Comparison of ENCODE assay signal across 8 cellular contexts in the genomic region with DNA sequence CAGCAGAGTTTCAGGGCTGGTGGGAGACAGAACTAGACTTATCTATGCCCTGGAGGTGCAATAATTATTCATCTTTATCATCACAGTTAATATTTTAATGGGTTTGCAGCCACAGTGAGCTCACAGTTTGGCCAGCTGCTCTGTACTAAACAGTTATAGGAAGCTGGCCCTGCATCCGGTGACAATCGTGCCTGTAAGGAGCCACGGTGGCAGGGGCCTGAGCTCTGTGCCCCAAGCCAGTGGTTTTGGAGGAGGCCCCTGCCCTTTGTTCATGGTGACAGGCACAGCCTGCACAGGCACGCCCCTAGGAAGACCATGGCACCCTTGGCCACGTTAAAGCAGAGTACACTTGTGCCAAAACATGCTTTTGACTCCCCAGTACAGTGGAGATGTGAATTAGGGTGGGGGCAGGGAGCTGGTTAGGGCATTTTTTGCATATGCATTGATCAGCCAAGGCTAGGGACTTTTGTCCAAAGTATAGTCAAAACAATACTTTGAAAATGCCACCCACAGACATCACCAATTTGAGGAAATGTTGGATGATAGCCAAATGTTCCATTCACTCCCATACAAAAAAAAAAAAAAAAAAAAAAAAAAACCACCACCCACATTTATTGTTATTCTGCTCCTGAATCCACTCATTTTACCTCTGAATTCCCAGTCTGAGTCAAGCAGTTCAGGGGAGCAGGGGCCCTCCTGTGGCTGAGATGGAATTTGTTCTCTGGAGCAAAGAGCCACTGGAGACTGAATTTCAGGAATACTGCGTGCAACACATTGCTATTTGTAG. TPM values are rescaled to one million over a fixed set of nuclear protein-coding genes. Genes with fewer than 3 reads are reported as not detected.
A peak's percentile ranks its signal among the peaks of the same experiment; 100 is the strongest.
DNase-seq lines count a peak whose midpoint lies in the region; ATAC-seq and TF ChIP-seq lines count a peak whose summit lies in the region.

No MANE protein-coding gene starts in this region.

- H3K4me1 ChIP-seq in right cardiac atrium (ENCODE audit: control insufficient read depth, insufficient read depth, low read length): peaks cover 3% of the 10 kb centered on the region
- H3K4me1 ChIP-seq in thoracic aorta (ENCODE audit: control insufficient read depth in 1 of 2, low read depth in 2 of 2): peaks cover 13 to 28% of the 10 kb centered on the region in 2 donors

- H3K9me3 ChIP-seq in right cardiac atrium (ENCODE audit: control insufficient read depth, low read length): no peaks in the 10 kb centered on the region
- no peaks in the 10 kb centered on the region for H3K9me3 ChIP-seq in thoracic aorta

- H3K27me3 ChIP-seq in right cardiac atrium (ENCODE audit: control insufficient read depth, insufficient read depth) (no peaks in the 10 kb centered on the region), thoracic aorta (replicated peaks; ENCODE audit: insufficient read depth) (no peaks in the 10 kb centered on the region)

- H3K36me3 ChIP-seq in thoracic aorta: no peaks in the 10 kb centered on the region

- H3K36me3 Mint-ChIP-seq in activated naive CD8-positive, alpha-beta T cell treated with anti-CD3 and anti-CD28 coated beads for 36 hours: peaks cover 46% of the 10 kb centered on the region

- peak overlapping the region; percentile 46 for H3K27ac Mint-ChIP-seq in activated naive CD8-positive, alpha-beta T cell treated with anti-CD3 and anti-CD28 coated beads for 36 hours

- intact Hi-C loops in right cardiac atrium (cut with DNase I): loop anchor here in 1 of 4 donors (10.0 kb wide), 2 partner anchors 142 to 222 kb away; no protein-coding TSS in a partner anchor

- in situ Hi-C loops in GM13977 (cut with MboI; ENCODE audit: low pct_unique_long_range_greater_than_20kb, low sequenced_read_pairs, unreplicated experiment): no loop called here

- ATAC-seq in right cardiac atrium: peak; percentile 54 to 55
- no peak for ATAC-seq in thoracic aorta (ENCODE audit: insufficient number of reproducible peaks, low FRiP score, low read depth)
- no peak for ATAC-seq in GM19328 (IDR thresholded peaks at IDR 0.05; ENCODE audit: unreplicated experiment)

- H3K4me3 ChIP-seq in right cardiac atrium (ENCODE audit: low read length) (no peak overlapping the region), thoracic aorta (no peak overlapping the region)

- peaks cover 17% of the 10 kb centered on the region for H3K9me3 Mint-ChIP-seq in activated naive CD8-positive, alpha-beta T cell treated with anti-CD3 and anti-CD28 coated beads for 36 hours

- peak overlapping the region; percentile 60 for H3K4me3 Mint-ChIP-seq in activated naive CD8-positive, alpha-beta T cell treated with anti-CD3 and anti-CD28 coated beads for 36 hours

- peaks cover 63% of the 10 kb centered on the region for H3K4me1 Mint-ChIP-seq in activated naive CD8-positive, alpha-beta T cell treated with anti-CD3 and anti-CD28 coated beads for 36 hours

- WGBS in right cardiac atrium: 31% methylated on average over 6 of the region's 6 CpGs

- TF ChIP-seq CTCF in AG09319 (IDR thresholded peaks at IDR 0.05; ENCODE audit: low read depth, low read length): peak; percentile 77
- TF ChIP-seq CTCF in GM13977 (IDR thresholded peaks at IDR 0.05; ENCODE audit: extremely low read depth, insufficient read depth, missing control alignments): no peak
- peak; percentile 54 for TF ChIP-seq CTCF in thoracic aorta (IDR thresholded peaks at IDR 0.05)

- H3K27ac ChIP-seq in right cardiac atrium (ENCODE audit: low read length) (peak overlapping the region; percentile 18), thoracic aorta (peak overlapping the region in 1 of 2 donors; percentile 16)

- H3K27me3 Mint-ChIP-seq in activated naive CD8-positive, alpha-beta T cell treated with anti-CD3 and anti-CD28 coated beads for 36 hours: no peaks in the 10 kb centered on the region

- no peak for DNase-seq in AG09319 (ENCODE audit: extremely low read depth, low read depth)
- DNase-seq in GM13977 (ENCODE audit: low spot score): peak; percentile 44
- peak; percentile 64 for DNase-seq in M059J (ENCODE audit: low read depth)
- DNase-seq in activated naive CD8-positive, alpha-beta T cell treated with anti-CD3 and anti-CD28 coated beads for 36 hours: peak; percentile 47
- peak in 2 of 3 donors; percentile 37 to 71 for DNase-seq in right cardiac atrium
- no peak for DNase-seq in thoracic aorta (ENCODE audit: low spot score)
- DNase-seq in NCI-H446 (lab: John Stamatoyannopoulos, UW): no peak

RNA-seq across cellular contexts. Expression of gene RFTN1, which starts 3.4 kb away (rescaled TPM):
- 26.4 and 39.3 TPM in 2 replicates for total RNA-seq in M059J (2014; rRNA removed; shearing (Covaris generic))
- 10 to 100 TPM; 84.2 to 84.8 TPM for total RNA-seq in activated naive CD8-positive, alpha-beta T cell treated with anti-CD3 and anti-CD28 coated beads for 36 hours
- total RNA-seq in right cardiac atrium: 10 to 100 TPM; 17.9 to 23.6 (median 20.6) TPM
- 21.2 TPM for polyA plus RNA-seq in right cardiac atrium
- 100 to 1,000 TPM in 1 of 2 donors, 10 to 100 TPM in 1; 69.7 to 108 TPM for total RNA-seq in thoracic aorta

Comparison
In these comparisons a context has a peak if more than half of its experiments do, and no peak if none do; other contexts are left out.
1. DNase-seq: peak in GM13977 (single experiment), M059J (single experiment), activated naive CD8-positive, alpha-beta T cell treated with anti-CD3 and anti-CD28 coated beads for 36 hours (single experiment) and right cardiac atrium (2 of 3); none in AG09319 (single experiment), thoracic aorta (single experiment) and NCI-H446 (0 of 2).
2. ATAC-seq: peak in right cardiac atrium (2 of 2); none in thoracic aorta (single experiment) and GM19328 (single experiment).